Comparison of ENCODE assay signal across 9 cellular contexts in genomic region chr4:162767090-162767489, GRCh38.
"Had no signal": no experiment of that assay in that cellular context is flagged by ENCODE, and none has a peak within 500 bp of the region (broad histone marks: within the 10 kb centered on the region; RNA-seq: fewer than 3 reads in every experiment).

No MANE protein-coding gene starts in this region.

- H3K9ac ChIP-seq: GM23248, KMS-11 had no signal

- DNase-seq: GM23248, GOT3, H7, HFFc6, KBM-7 had no signal

- H3K4me3 ChIP-seq: GM23248, HAP-1 had no signal

- H3K4me1 ChIP-seq: HAP-1 had no signal

- H2AFZ ChIP-seq: GM23248 had no signal

- H3K9me3 ChIP-seq: HAP-1 had no signal

- H3K27ac ChIP-seq: GM23248, KMS-11 had no signal

- FAIRE-seq: HTR-8/SVneo had no signal

- H3K36me3 ChIP-seq: HAP-1 had no signal

- ATAC-seq: HCT116 had no signal

- H3K4me2 ChIP-seq: KMS-11 had no signal
